14 cellular contexts compared by ENCODE assay signal in the genomic region with DNA sequence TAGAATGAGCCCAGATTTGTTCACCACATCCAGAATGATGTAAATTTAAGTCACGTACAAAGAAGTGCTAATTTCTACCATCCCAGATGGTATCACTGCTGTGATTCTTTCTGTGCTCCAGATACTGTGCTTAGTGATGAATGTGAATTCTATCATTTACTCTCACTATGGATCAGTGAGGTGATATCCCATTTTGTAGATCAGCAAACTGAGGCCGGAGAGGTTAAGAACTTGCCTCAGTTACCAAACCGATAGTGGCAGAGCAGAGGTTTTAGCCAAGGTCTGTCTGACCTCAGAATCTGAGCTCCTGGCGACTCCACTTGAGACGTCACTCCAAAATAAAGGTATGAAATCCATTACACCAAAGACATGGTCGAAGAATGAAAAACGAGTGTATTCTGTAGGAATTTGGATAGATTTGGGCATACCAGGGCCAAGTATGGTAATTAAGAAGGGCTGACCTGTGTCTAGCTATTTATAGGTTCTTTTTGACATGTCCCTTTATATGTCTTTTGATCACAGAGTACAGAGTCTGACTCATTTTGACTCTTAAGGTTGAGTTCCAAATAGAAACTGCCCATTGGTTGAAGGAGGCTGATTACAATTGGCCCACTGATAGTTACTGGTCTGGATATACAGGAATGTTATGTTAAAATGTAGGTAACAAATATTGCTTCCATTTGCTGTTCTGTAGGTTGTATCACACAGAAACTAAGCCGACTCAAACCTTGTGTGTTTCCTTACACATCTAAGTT.
"Had no signal": no experiment of that assay in that cellular context is flagged by ENCODE, and none has a peak within 500 bp of the region (broad histone marks: within the 10 kb centered on the region; RNA-seq: fewer than 3 reads in every experiment).

No MANE protein-coding gene starts in this region.

- H3K4me3 Mint-ChIP-seq: central memory CD8-positive, alpha-beta T cell; nephron had no signal

- H3K4me1 ChIP-seq: body of pancreas had no signal

- H3K9me3 Mint-ChIP-seq: activated T-helper 2 cell treated with anti-CD3 and anti-CD28 coated beads, Interferon-gamma antibody, Interleukin-2, Interleukin-4, amounts not matched to agents 10 μg/mL and 5 μg/mL and 100 μg/mL, durations not matched to agents 14 hours and 24 hours and 36 hours; central memory CD8-positive, alpha-beta T cell; effector memory CD8-positive, alpha-beta T cell; nephron had no signal

- H3K27ac ChIP-seq: body of pancreas, stomach, thoracic aorta had no signal

- H3K9me3 ChIP-seq: body of pancreas, stomach, thoracic aorta had no signal

- H3K27ac Mint-ChIP-seq: nephron had no signal

- H3K4me3 ChIP-seq: body of pancreas, stomach, thoracic aorta had no signal

- H3K27me3 ChIP-seq: body of pancreas, stomach had no signal

- H3K36me3 ChIP-seq: stomach, thoracic aorta had no signal

- DNase-seq: activated CD4-positive, alpha-beta T cell treated with anti-CD3 and anti-CD28 coated beads, Interleukin-2, amount 50 U/mL, for 48 hours; activated CD8-positive, alpha-beta memory T cell treated with anti-CD3 and anti-CD28 coated beads, Interleukin-2, amount 50 U/mL, for 48 hours; activated naive CD4-positive, alpha-beta T cell treated with anti-CD3 and anti-CD28 coated beads, Interleukin-2, amount 50 U/mL, for 16 hours; amniotic stem cell; body of pancreas; effector memory CD8-positive, alpha-beta T cell; mammary epithelial cell; stimulated activated CD4-positive, alpha-beta T cell treated with anti-CD3 and anti-CD28 coated beads, Interleukin-2, amount 100 ng/mL, for 48 hours; stomach; T-helper 2 cell had no signal

- H3K27me3 Mint-ChIP-seq: central memory CD8-positive, alpha-beta T cell; effector memory CD8-positive, alpha-beta T cell had no signal
